ENCODE assay signal across 8 cellular contexts in genomic region chr2:111100765-111101162, GRCh38. TPM values are rescaled to one million over a fixed set of nuclear protein-coding genes. Genes with fewer than 3 reads are reported as not detected.
A peak's percentile ranks its signal among the peaks of the same experiment; 100 is the strongest.
DNase-seq lines count a peak whose midpoint lies in the region; ATAC-seq and TF ChIP-seq lines count a peak whose summit lies in the region.

No MANE protein-coding gene starts in this region.

- peaks cover 3 to 8% (median 7%) of the 10 kb centered on the region in 4 donors for H3K4me1 Mint-ChIP-seq in CD4-positive, alpha-beta memory T cell

- no peak for TF ChIP-seq CTCF in BE2C (IDR thresholded peaks at IDR 0.05; ENCODE audit: low read depth, low read length)

- H3K27ac Mint-ChIP-seq in CD4-positive, alpha-beta memory T cell: no peak overlapping the region

- POLR2A ChIA-PET in CD4-positive, alpha-beta memory T cell (lab: Charles Lee; ENCODE audit: partially characterized antibody): no interaction called here

- peak overlapping the region in 1 of 8 donors; percentile 26 for H3K4me3 Mint-ChIP-seq in CD4-positive, alpha-beta memory T cell

- no peaks in the 10 kb centered on the region for H3K27me3 ChIP-seq in BE2C
- no peaks in the 10 kb centered on the region for H3K27me3 ChIP-seq in CD4-positive, alpha-beta memory T cell (ENCODE audit: insufficient read depth, low read length)

- H3K9me3 Mint-ChIP-seq in CD4-positive, alpha-beta memory T cell: no peaks in the 10 kb centered on the region

- peaks cover 0 to 3% of the 10 kb centered on the region in 2 donors for H3K27me3 Mint-ChIP-seq in CD4-positive, alpha-beta memory T cell

- peak; percentile 90 for ATAC-seq in GM19452 (IDR thresholded peaks at IDR 0.05; ENCODE audit: unreplicated experiment)
- peak; percentile 79 for ATAC-seq in HG03469 (IDR thresholded peaks at IDR 0.05; ENCODE audit: unreplicated experiment)

- CTCF ChIA-PET in CD4-positive, alpha-beta memory T cell (lab: Charles Lee; ENCODE audit: partially characterized antibody): no interaction called here

- H3K36me3 Mint-ChIP-seq in CD4-positive, alpha-beta memory T cell: no peaks in the 10 kb centered on the region

- H3K9me3 ChIP-seq in BE2C: no peaks in the 10 kb centered on the region
- no peaks in the 10 kb centered on the region for H3K9me3 ChIP-seq in CD4-positive, alpha-beta memory T cell (ENCODE audit: control insufficient read depth in 1 of 2, low read length in 2 of 2)

- H3K4me1 ChIP-seq in BE2C: no peaks in the 10 kb centered on the region
- no peaks in the 10 kb centered on the region for H3K4me1 ChIP-seq in CD4-positive, alpha-beta memory T cell (ENCODE audit: insufficient read depth, low read length)

- DNase-seq in EH (ENCODE audit: low read depth) (peak; percentile 9), astrocyte of the hippocampus (ENCODE audit: low read depth, low spot score) (peak; percentile 14), ecto neural progenitor cell (ENCODE audit: low spot score) (no peak), BE2C (no peak)
- no peak for DNase-seq in stimulated activated naive CD4-positive, alpha-beta T cell treated with Interleukin-2 at 50 U/mL for 16 hours (lab: John Stamatoyannopoulos, UW)
- no peak for DNase-seq in CD4-positive, alpha-beta memory T cell

- no peaks in the 10 kb centered on the region for H3K36me3 ChIP-seq in BE2C
- H3K36me3 ChIP-seq in CD4-positive, alpha-beta memory T cell (ENCODE audit: insufficient read depth, low read length): no peaks in the 10 kb centered on the region

- no peak overlapping the region for H3K4me3 ChIP-seq in BE2C (ENCODE audit: low read depth, low read length)
- no peak overlapping the region for H3K4me3 ChIP-seq in CD4-positive, alpha-beta memory T cell (ENCODE audit: low read length in 2 of 2)

- H3K27ac ChIP-seq in CD4-positive, alpha-beta memory T cell (ENCODE audit: low read depth, low read length): no peak overlapping the region

- intact Hi-C loops in CD4-positive, alpha-beta memory T cell (cut with micrococcal nuclease): no loop called here

RNA-seq across cellular contexts. Expression of gene BCL2L11, which starts 19.9 kb away (rescaled TPM):
- 9.3 TPM for polyA plus RNA-seq in BE2C (2012; ENCODE audit: insufficient read depth, insufficient read length, low read depth)
- total RNA-seq in CD4-positive, alpha-beta memory T cell: 10 to 100 TPM; 33.4 to 34.1 TPM
- 10 to 100 TPM in 1 of 2 donors, 1 to 10 TPM in 1; 4.7 to 15.8 TPM for polyA plus RNA-seq in CD4-positive, alpha-beta memory T cell

Comparison
In these comparisons a context has a peak if more than half of its experiments do, and no peak if none do; other contexts are left out.
1. DNase-seq: peak in EH (single experiment) and astrocyte of the hippocampus (single experiment); none in ecto neural progenitor cell (single experiment), BE2C (single experiment), stimulated activated naive CD4-positive, alpha-beta T cell treated with Interleukin-2 at 50 U/mL for 16 hours (single experiment) and CD4-positive, alpha-beta memory T cell (0 of 5).